7 cellular contexts compared by ENCODE assay signal in genomic region chr9:136790640-136791465, GRCh38. TPM values are rescaled to one million over a fixed set of nuclear protein-coding genes. Genes with fewer than 3 reads are reported as not detected.
DNase-seq lines count a peak whose midpoint lies in the region; ATAC-seq, FAIRE-seq and TF ChIP-seq lines count a peak whose summit lies in the region.

TMEM141 (plus strand) TSS chr9:136791344; CDS start chr9:136791371, 27 bp downstream.

- intact Hi-C loops in body of pancreas (cut with DNase I) (no loop called here), sigmoid colon (cut with DNase I) (loop anchor here (2.0 to 5.0 kb wide), 3 partner anchors 56 to 96 kb away; partner anchors contain the start of genes EDF1 and TRAF2)

- H3K27ac ChIP-seq in body of pancreas (peak within 1 kb of the TSS; percentile 89 to 99 (median 96)), sigmoid colon (peak within 1 kb of the TSS; percentile 84 to 95 (median 90))

- TF ChIP-seq POLR2A in body of pancreas (IDR thresholded peaks at IDR 0.05) (peak; percentile 80 to 92 (median 85)), sigmoid colon (IDR thresholded peaks at IDR 0.05) (peak in 1 of 2 donors; percentile 84)

- no peak for TF ChIP-seq CTCF in body of pancreas (IDR thresholded peaks at IDR 0.05)
- no peak for TF ChIP-seq CTCF in sigmoid colon (IDR thresholded peaks at IDR 0.05)

- H3K4me1 ChIP-seq in body of pancreas: peaks cover 60% of the 10 kb centered on the region
- H3K4me1 ChIP-seq in sigmoid colon: peaks cover 0 to 22% (median 20%) of the 10 kb centered on the region in 4 donors

- TF ChIP-seq EP300 in sigmoid colon (IDR thresholded peaks at IDR 0.05): no peak

- H3K36me3 ChIP-seq in body of pancreas (replicated peaks in 1 of 2; ENCODE audit: insufficient read depth in 1 of 2, low read depth in 2 of 2) (no peaks in the 10 kb centered on the region), sigmoid colon (no peaks in the 10 kb centered on the region)

- H3K9me3 ChIP-seq in body of pancreas: no peaks in the 10 kb centered on the region
- H3K9me3 ChIP-seq in sigmoid colon: no peaks in the 10 kb centered on the region

- ATAC-seq in GM18520 (IDR thresholded peaks at IDR 0.05; ENCODE audit: unreplicated experiment) (peak; percentile 72), HG03064 (IDR thresholded peaks at IDR 0.05; ENCODE audit: low read depth, unreplicated experiment) (peak; percentile 75), body of pancreas (peak; percentile 88)

- peak; percentile 19 for FAIRE-seq in TTC549 (lab: Jason Lieb, UNC)

- H3K4me3 ChIP-seq in body of pancreas: peak within 1 kb of the TSS in 1 of 2 donors; percentile 49
- peak within 1 kb of the TSS; percentile 43 to 76 (median 68) for H3K4me3 ChIP-seq in sigmoid colon

- DNase-seq in NCI-H2107 treated with DMSO at 0.1 percent for 48 hours (lab: John Stamatoyannopoulos, UW; ENCODE audit: unreplicated experiment) (peak; percentile 98), body of pancreas (peak; percentile 100), iPS DF 19.7 (ENCODE audit: low read depth, low spot score) (peak; percentile 82), sigmoid colon (peak; percentile 100)

- no peaks in the 10 kb centered on the region for H3K27me3 ChIP-seq in body of pancreas
- peaks cover 0 to 2% (median 0%) of the 10 kb centered on the region in 3 donors for H3K27me3 ChIP-seq in sigmoid colon

- 1% methylated on average over 10 to 55 of the region's 65 CpGs for WGBS in body of pancreas, 2 donors
- WGBS in sigmoid colon, 2 donors: 1% methylated on average over 65 of the region's 65 CpGs

RNA-seq across cellular contexts. Expression of gene TMEM141, which starts in this region (rescaled TPM):
- total RNA-seq in body of pancreas (10 to 100 TPM; 45.1 to 52.1 TPM), sigmoid colon (10 to 100 TPM; 37.5 to 84.7 (median 63.2) TPM)
- polyA plus RNA-seq in sigmoid colon: 100 to 1,000 TPM; 345 to 629 (median 415) TPM
